ENCODE assay signal across 7 cellular contexts in genomic region chr11:99020324-99021225, GRCh38. TPM values are rescaled to one million over a fixed set of nuclear protein-coding genes. Genes with fewer than 3 reads are reported as not detected.
DNase-seq lines count a peak whose midpoint lies in the region; ATAC-seq and TF ChIP-seq lines count a peak whose summit lies in the region.

TSS of gene CNTN5 (plus strand) at chr11:99020949.

- peak within 1 kb of the TSS; percentile 47 for H3K4me3 ChIP-seq in ectodermal cell (ENCODE audit: insufficient read depth, low read depth, low read length)
- H3K4me3 ChIP-seq in thoracic aorta, result peak within 1 kb of the TSS; percentile 70

- peak within 1 kb of the TSS; percentile 23 for H3K4me3 Mint-ChIP-seq in T-helper 1 cell treated with Interleukin-12 subunit alpha and Interleukin-12 subunit beta and Interleukin-4 antibody, amounts not matched to agents 30 μg/mL and 1 μg/mL, for 36 hours
- peak within 1 kb of the TSS; percentile 45 for H3K4me3 Mint-ChIP-seq in memory B cell

- H3K27me3 ChIP-seq in ectodermal cell (ENCODE audit: control insufficient read depth, insufficient read depth, low read length, poor library complexity, severe bottlenecking), result peaks cover 32% of the 10 kb centered on the region
- H3K27me3 ChIP-seq in thoracic aorta (replicated peaks; ENCODE audit: insufficient read depth), result no peaks in the 10 kb centered on the region

- H3K27ac Mint-ChIP-seq in T-helper 1 cell treated with Interleukin-12 subunit alpha and Interleukin-12 subunit beta and Interleukin-4 antibody, amounts not matched to agents 30 μg/mL and 1 μg/mL, for 36 hours, result no peak within 1 kb of the TSS
- H3K27ac Mint-ChIP-seq in memory B cell, result no peak within 1 kb of the TSS

- H3K4me1 ChIP-seq in ectodermal cell (ENCODE audit: control insufficient read depth, insufficient read depth, low read length) (no peaks in the 10 kb centered on the region), thoracic aorta (ENCODE audit: control insufficient read depth in 1 of 2, low read depth in 2 of 2) (no peaks in the 10 kb centered on the region)

- H3K27ac ChIP-seq in ectodermal cell (ENCODE audit: insufficient read depth, low read depth, low read length, poor library complexity, severe bottlenecking) (no peak within 1 kb of the TSS), thoracic aorta (no peak within 1 kb of the TSS)

- peaks cover 35% of the 10 kb centered on the region for H3K27me3 Mint-ChIP-seq in T-helper 1 cell treated with Interleukin-12 subunit alpha and Interleukin-12 subunit beta and Interleukin-4 antibody, amounts not matched to agents 30 μg/mL and 1 μg/mL, for 36 hours (ENCODE audit: low read depth)
- peaks cover 10% of the 10 kb centered on the region for H3K27me3 Mint-ChIP-seq in memory B cell

- H3K36me3 ChIP-seq in ectodermal cell (ENCODE audit: control insufficient read depth, insufficient read depth, low read length) (no peaks in the 10 kb centered on the region), thoracic aorta (no peaks in the 10 kb centered on the region)

- H3K9me3 ChIP-seq in ectodermal cell (ENCODE audit: control insufficient read depth, low read length) (no peaks in the 10 kb centered on the region), thoracic aorta (no peaks in the 10 kb centered on the region)

- TF ChIP-seq CTCF in thoracic aorta (IDR thresholded peaks at IDR 0.05), result no peak

- H3K36me3 Mint-ChIP-seq in T-helper 1 cell treated with Interleukin-12 subunit alpha and Interleukin-12 subunit beta and Interleukin-4 antibody, amounts not matched to agents 30 μg/mL and 1 μg/mL, for 36 hours (ENCODE audit: low read depth), result no peaks in the 10 kb centered on the region
- no peaks in the 10 kb centered on the region for H3K36me3 Mint-ChIP-seq in memory B cell

- ATAC-seq in GM18861 (IDR thresholded peaks at IDR 0.05; ENCODE audit: unreplicated experiment) (peak; percentile 43), memory B cell (ENCODE audit: low read depth) (no peak), thoracic aorta (ENCODE audit: insufficient number of reproducible peaks, low FRiP score, low read depth) (no peak), HG02588 (IDR thresholded peaks at IDR 0.05; ENCODE audit: unreplicated experiment) (no peak)

- H3K4me1 Mint-ChIP-seq in T-helper 1 cell treated with Interleukin-12 subunit alpha and Interleukin-12 subunit beta and Interleukin-4 antibody, amounts not matched to agents 30 μg/mL and 1 μg/mL, for 36 hours (ENCODE audit: low read depth), result peaks cover 4% of the 10 kb centered on the region
- peaks cover 5% of the 10 kb centered on the region for H3K4me1 Mint-ChIP-seq in memory B cell

- 3% methylated on average over 57 of the region's 57 CpGs for WGBS in ectodermal cell, 2 experiments

- DNase-seq in KG1 (lab: John Stamatoyannopoulos, UW) (peak; percentile 69), memory B cell (ENCODE audit: low spot score in 2 of 2) (no peak), thoracic aorta (ENCODE audit: low spot score) (no peak)

- H3K9me3 Mint-ChIP-seq in T-helper 1 cell treated with Interleukin-12 subunit alpha and Interleukin-12 subunit beta and Interleukin-4 antibody, amounts not matched to agents 30 μg/mL and 1 μg/mL, for 36 hours, result no peaks in the 10 kb centered on the region
- H3K9me3 Mint-ChIP-seq in memory B cell, result no peaks in the 10 kb centered on the region

RNA-seq across cellular contexts. Expression of gene CNTN5, which starts in this region (rescaled TPM):
- polyA plus RNA-seq in ectodermal cell (2013, experiment 1 of 4), result 0.09 TPM
- not detected for polyA plus RNA-seq in ectodermal cell (2013, experiment 2 of 4)
- polyA plus RNA-seq in ectodermal cell (2013, experiment 3 of 4), result not detected
- polyA plus RNA-seq in ectodermal cell (2013, experiment 4 of 4), result 0.24 TPM
- total RNA-seq in thoracic aorta, result 1 to 10 TPM in 1 of 2 donors, under 1 TPM in 1; 0.85 to 4.2 TPM
